ENCODE assay signal across 15 cellular contexts in the genomic region with DNA sequence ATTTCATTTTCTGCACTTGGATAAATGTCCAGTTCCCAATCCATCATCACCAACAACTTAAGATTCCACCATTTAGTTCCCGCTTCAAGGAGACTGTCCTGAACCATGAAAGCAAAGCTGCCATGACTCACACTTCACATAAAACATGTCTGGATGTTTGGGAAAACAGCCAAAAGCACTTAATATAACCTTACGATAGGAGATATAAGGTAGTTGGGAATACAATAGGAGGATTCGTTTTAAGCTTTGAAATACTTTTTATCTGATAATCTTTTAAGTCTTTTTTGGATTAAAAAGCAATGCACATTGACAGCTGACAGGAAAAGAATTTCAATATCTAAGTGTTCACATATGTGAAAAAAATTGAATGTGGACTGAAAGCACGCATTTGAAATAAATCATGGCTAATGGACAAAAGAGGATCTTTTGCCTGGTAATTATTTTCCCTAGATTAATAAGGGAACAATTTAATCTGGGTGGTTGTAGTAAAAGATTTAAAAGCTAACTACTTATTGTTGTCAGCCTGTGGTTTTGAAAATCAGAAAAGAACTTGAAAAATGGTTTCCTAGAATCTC. TPM values are rescaled to one million over a fixed set of nuclear protein-coding genes. Genes with fewer than 3 reads are reported as not detected.
DNase-seq lines count a peak whose midpoint lies in the region; FAIRE-seq and TF ChIP-seq lines count a peak whose summit lies in the region.
"Had no signal": no experiment of that assay in that cellular context is flagged by ENCODE, and none has a peak within 500 bp of the region (broad histone marks: within the 10 kb centered on the region; RNA-seq: fewer than 3 reads in every experiment).

No MANE protein-coding gene starts in this region.

- intact Hi-C loops in activated CD4-positive, alpha-beta memory T cell treated with anti-CD3 and anti-CD28 coated beads for 36 hours (cut with micrococcal nuclease), result no loop called here
- intact Hi-C loops in posterior vena cava (cut with DNase I), result no loop called here

- H3K4ac ChIP-seq in trophoblast cell (ENCODE audit: low read depth, low read length), result no peak overlapping the region

- H2BK120ac ChIP-seq in trophoblast cell (ENCODE audit: insufficient read depth, low read length, poor library complexity), result no peak overlapping the region

- H4K12ac ChIP-seq in trophoblast cell (ENCODE audit: low read depth, low read length), result no peak overlapping the region

- no peak overlapping the region for H2AK5ac ChIP-seq in trophoblast cell (ENCODE audit: low read length)

- no peak overlapping the region for H2AFZ ChIP-seq in trophoblast cell (ENCODE audit: insufficient read depth, low read length, poor library complexity)

- no peak overlapping the region for H3K27ac Mint-ChIP-seq in activated CD4-positive, alpha-beta memory T cell treated with anti-CD3 and anti-CD28 coated beads for 36 hours
- H3K27ac Mint-ChIP-seq: activated T-helper 17 cell treated with anti-CD3 and anti-CD28 coated beads, Interleukin-2, amount 50 U/mL, for 72 hours; effector memory CD8-positive, alpha-beta T cell had no signal

- no CpG with 5 or more reads among the region's 4 CpGs for WGBS in trophoblast cell (ENCODE audit: extremely low coverage, insufficient coverage, insufficient read length)

- H3K4me1 ChIP-seq in trophoblast cell (ENCODE audit: control insufficient read depth in 1 of 2, insufficient read depth in 2 of 2, low read length in 2 of 2), result peaks cover 12 to 22% of the 10 kb centered on the region in 2 experiments

- H2BK12ac ChIP-seq in trophoblast cell (ENCODE audit: low read length), result no peak overlapping the region

- no peaks in the 10 kb centered on the region for H3K27me3 ChIP-seq in trophoblast cell (ENCODE audit: insufficient read depth, low read length)
- H3K27me3 ChIP-seq: tibial nerve had no signal

- no peak overlapping the region for H3K14ac ChIP-seq in trophoblast cell (ENCODE audit: low read length)

- CTCF ChIA-PET in activated CD4-positive, alpha-beta memory T cell treated with anti-CD3 and anti-CD28 coated beads for 36 hours (lab: Charles Lee), result no interaction called here

- no peak overlapping the region for H3K18ac ChIP-seq in trophoblast cell (ENCODE audit: low read length)

- no peak overlapping the region for H3K4me2 ChIP-seq in trophoblast cell (ENCODE audit: low read length)

- DNase-seq in D721Med (ENCODE audit: insufficient read length, low spot score) (no peak), NCI-H1105 treated with DMSO at 0.1 percent for 48 hours (lab: John Stamatoyannopoulos, UW) (peak; percentile 16), epithelial cell of esophagus (ENCODE audit: low read depth) (peak; percentile 87), trophoblast cell (no peak), NCI-H146 treated with DMSO at 0.1 percent for 48 hours (lab: John Stamatoyannopoulos, UW; ENCODE audit: unreplicated experiment) (no peak), posterior vena cava (ENCODE audit: low spot score) (no peak), anterior cingulate cortex (lab: John Stamatoyannopoulos, UW) (no peak)
- no peak for DNase-seq in activated CD4-positive, alpha-beta memory T cell treated with anti-CD3 and anti-CD28 coated beads for 36 hours
- DNase-seq: DMS153; effector memory CD8-positive, alpha-beta T cell; mucosa of descending colon; NCI-H524 treated with DMSO at 0.1 percent for 48 hours; T1000 had no signal

- H3K9me3 ChIP-seq in trophoblast cell (ENCODE audit: insufficient read depth, low read depth, low read length), result no peaks in the 10 kb centered on the region
- H3K9me3 ChIP-seq: mucosa of descending colon, tibial nerve had no signal

- peaks cover 8% of the 10 kb centered on the region for H3K79me2 ChIP-seq in trophoblast cell (ENCODE audit: control insufficient read depth, insufficient read depth, low read length, poor library complexity)

- no peaks in the 10 kb centered on the region for H3K36me3 Mint-ChIP-seq in activated CD4-positive, alpha-beta memory T cell treated with anti-CD3 and anti-CD28 coated beads for 36 hours

- no peak overlapping the region for H3K23ac ChIP-seq in trophoblast cell (ENCODE audit: low read length)

- peak overlapping the region; percentile 23 for H3K27ac ChIP-seq in trophoblast cell (ENCODE audit: low read depth, low read length)

- H3K9ac ChIP-seq in trophoblast cell (ENCODE audit: low read length), result no peak overlapping the region

- peaks cover 11% of the 10 kb centered on the region for H3K27me3 Mint-ChIP-seq in activated CD4-positive, alpha-beta memory T cell treated with anti-CD3 and anti-CD28 coated beads for 36 hours

- peak; percentile 46 for FAIRE-seq in D721Med (lab: Jason Lieb, UNC)

- no peaks in the 10 kb centered on the region for H3K9me3 Mint-ChIP-seq in activated CD4-positive, alpha-beta memory T cell treated with anti-CD3 and anti-CD28 coated beads for 36 hours
- H3K9me3 Mint-ChIP-seq: activated T-helper 17 cell treated with anti-CD3 and anti-CD28 coated beads, Interleukin-2, amount 50 U/mL, for 72 hours; effector memory CD8-positive, alpha-beta T cell had no signal

- H3K4me3 ChIP-seq in epithelial cell of esophagus (ENCODE audit: low read length) (no peak overlapping the region), trophoblast cell (ENCODE audit: low read depth, low read length) (no peak overlapping the region)
- H3K4me3 ChIP-seq: mucosa of descending colon, tibial nerve had no signal

- H3K79me1 ChIP-seq in trophoblast cell (ENCODE audit: low read length), result peaks cover 46% of the 10 kb centered on the region

- H4K91ac ChIP-seq in trophoblast cell (ENCODE audit: low read depth, low read length), result no peak overlapping the region

- TF ChIP-seq CTCF in D721Med (IDR thresholded peaks at IDR 0.05; ENCODE audit: insufficient read depth, missing control alignments) (no peak), epithelial cell of esophagus (IDR thresholded peaks at IDR 0.05; ENCODE audit: insufficient read depth, low read depth, low read length, missing control alignments) (no peak)

- H4K8ac ChIP-seq in trophoblast cell (ENCODE audit: low read depth, low read length), result no peak overlapping the region

- no peaks in the 10 kb centered on the region for H3K36me3 ChIP-seq in trophoblast cell (ENCODE audit: control insufficient read depth in 1 of 2, insufficient read depth in 2 of 2, low read length in 2 of 2)
- H3K36me3 ChIP-seq: tibial nerve had no signal

- POLR2A ChIA-PET in activated CD4-positive, alpha-beta memory T cell treated with anti-CD3 and anti-CD28 coated beads for 36 hours (lab: Charles Lee), result no interaction called here

- no peak overlapping the region for H3K4me3 Mint-ChIP-seq in activated CD4-positive, alpha-beta memory T cell treated with anti-CD3 and anti-CD28 coated beads for 36 hours
- H3K4me3 Mint-ChIP-seq: activated T-helper 17 cell treated with anti-CD3 and anti-CD28 coated beads, Interleukin-2, amount 50 U/mL, for 72 hours; effector memory CD8-positive, alpha-beta T cell had no signal

- peaks cover 5% of the 10 kb centered on the region for H3K4me1 Mint-ChIP-seq in activated CD4-positive, alpha-beta memory T cell treated with anti-CD3 and anti-CD28 coated beads for 36 hours (ENCODE audit: low read depth)
- H3K4me1 Mint-ChIP-seq: activated T-helper 17 cell treated with anti-CD3 and anti-CD28 coated beads, Interleukin-2, amount 50 U/mL, for 72 hours had no signal

- H2BK5ac ChIP-seq in trophoblast cell (ENCODE audit: low read depth, low read length, poor library complexity), result no peak overlapping the region

RNA-seq across cellular contexts. Expression of gene TGFBI, which starts 17.3 kb away (rescaled TPM):
- polyA plus RNA-seq in trophoblast cell (2013), result 3,939 and 3,953 TPM in 2 replicates
- total RNA-seq in activated CD4-positive, alpha-beta memory T cell treated with anti-CD3 and anti-CD28 coated beads for 36 hours, result under 1 TPM; 0.58 to 0.97 TPM
- total RNA-seq in posterior vena cava, result 100 to 1,000 TPM; 173 to 286 TPM

RNA-seq across cellular contexts. Expression of gene LECT2, which starts 56.7 kb away (rescaled TPM):
- polyA plus RNA-seq in trophoblast cell (2013), result 0.05 TPM in 1 of 2 replicates, not detected in the other
- total RNA-seq in activated CD4-positive, alpha-beta memory T cell treated with anti-CD3 and anti-CD28 coated beads for 36 hours, result not detected
- total RNA-seq in posterior vena cava, result not detected
- total RNA-seq: activated T-helper 17 cell treated with anti-CD3 and anti-CD28 coated beads, Interleukin-2, amount 50 U/mL, for 72 hours; mucosa of descending colon; tibial nerve had no signal

Comparison
In these comparisons a context has a peak if more than half of its experiments do, and no peak if none do; other contexts are left out.
1. DNase-seq: peak in NCI-H1105 treated with DMSO at 0.1 percent for 48 hours (single experiment) and epithelial cell of esophagus (single experiment); none in D721Med (single experiment), trophoblast cell (0 of 2), activated CD4-positive, alpha-beta memory T cell treated with anti-CD3 and anti-CD28 coated beads for 36 hours (single experiment), NCI-H146 treated with DMSO at 0.1 percent for 48 hours (single experiment), posterior vena cava (single experiment) and anterior cingulate cortex (0 of 58).
2. RNA of gene TGFBI, which starts 17.3 kb away (total RNA-seq): 173 to 286 TPM in posterior vena cava; 0.58 to 0.97 TPM in activated CD4-positive, alpha-beta memory T cell treated with anti-CD3 and anti-CD28 coated beads for 36 hours; every median in the first group is over 10 times any median in the second.